ENCODE assay signal across 9 cellular contexts in the genomic region with DNA sequence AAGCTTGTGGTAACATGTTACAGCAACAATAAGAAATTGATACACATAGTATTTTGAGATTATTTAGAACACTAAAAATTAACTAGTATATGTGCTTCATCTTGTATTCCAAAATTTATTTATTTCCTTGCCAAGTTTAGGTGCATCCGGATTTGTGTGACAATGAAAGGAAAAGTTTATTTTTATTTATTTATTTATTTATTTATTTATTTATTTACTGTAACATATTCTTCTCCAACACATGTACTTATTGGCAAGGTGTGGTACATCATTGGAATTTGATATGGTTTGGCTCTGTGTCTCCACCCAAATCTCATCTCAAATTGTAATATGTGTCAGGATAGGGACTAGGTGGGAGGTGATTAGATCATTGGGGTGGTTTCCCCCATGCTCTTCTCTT.
"Had no signal": no experiment of that assay in that cellular context is flagged by ENCODE, and none has a peak within 500 bp of the region (broad histone marks: within the 10 kb centered on the region; RNA-seq: fewer than 3 reads in every experiment).

No MANE protein-coding gene starts in this region.

- H3K27ac ChIP-seq: HL-60, KMS-11 had no signal

- FAIRE-seq: HepG2, HTR-8/SVneo, K562 had no signal

- H3K36me3 Mint-ChIP-seq: IgD-negative memory B cell had no signal

- DNase-seq: IMR-90, KBM-7, KG1 had no signal

- ATAC-seq: HepG2, K562 had no signal

- H3K4me3 Mint-ChIP-seq: IgD-negative memory B cell had no signal

- H3K4me3 ChIP-seq: K562 had no signal

- H3K27ac Mint-ChIP-seq: IgD-negative memory B cell had no signal

- H3K4me1 Mint-ChIP-seq: IgD-negative memory B cell had no signal

- H3K4me2 ChIP-seq: KMS-11 had no signal

- H3K27me3 Mint-ChIP-seq: IgD-negative memory B cell had no signal
